ENCODE assay signal across 8 cellular contexts in genomic region chr20:32206383-32207210, GRCh38. TPM values are rescaled to one million over a fixed set of nuclear protein-coding genes. Genes with fewer than 3 reads are reported as not detected.
DNase-seq lines count a peak whose midpoint lies in the region; ATAC-seq and TF ChIP-seq lines count a peak whose summit lies in the region.

No MANE protein-coding gene starts in this region.

- no peaks in the 10 kb centered on the region for H3K9me3 ChIP-seq in CD8-positive, alpha-beta memory T cell (ENCODE audit: low read length)
- H3K9me3 ChIP-seq in Peyer's patch = no peaks in the 10 kb centered on the region
- H3K9me3 ChIP-seq in duodenal mucosa (ENCODE audit: control insufficient read depth in 1 of 2, low read length in 2 of 2) = no peaks in the 10 kb centered on the region
- no peaks in the 10 kb centered on the region for H3K9me3 ChIP-seq in neural cell (ENCODE audit: low read length)

- H3K9ac ChIP-seq in duodenal mucosa (ENCODE audit: low read depth in 1 of 2, low read length in 2 of 2) = peak overlapping the region; percentile 87 to 99
- H3K9ac ChIP-seq in neural cell (ENCODE audit: low read length) = peak overlapping the region; percentile 93

- TF ChIP-seq POLR2A in Peyer's patch (IDR thresholded peaks at IDR 0.05) = no peak

- peaks cover 68% of the 10 kb centered on the region for H3K79me2 ChIP-seq in neural cell (replicated peaks; ENCODE audit: insufficient read depth, low read length)

- no peak for ATAC-seq in GM21423 (IDR thresholded peaks at IDR 0.05; ENCODE audit: unreplicated experiment)

- no peak for TF ChIP-seq RAD21 in neural cell (conservative IDR thresholded peaks at IDR 0.05)

- H3K36me3 Mint-ChIP-seq in CD8-positive, alpha-beta memory T cell = peaks cover under 1 to 53% (median 3%) of the 10 kb centered on the region in 3 donors

- TF ChIP-seq CTCF in Peyer's patch (IDR thresholded peaks at IDR 0.05) (no peak), neural cell (IDR thresholded peaks at IDR 0.05; ENCODE audit: poor library complexity, severe bottlenecking) (no peak)

- no peak for DNase-seq in CD8-positive, alpha-beta memory T cell
- DNase-seq in Peyer's patch (no peak), NCI-H748 (lab: John Stamatoyannopoulos, UW; ENCODE audit: unreplicated experiment) (no peak), ecto neural progenitor cell (ENCODE audit: low spot score) (no peak), NCI-H2081 (lab: John Stamatoyannopoulos, UW) (no peak)

- H3K9me3 Mint-ChIP-seq in CD8-positive, alpha-beta memory T cell = no peaks in the 10 kb centered on the region

- peak overlapping the region; percentile 91 to 98 (median 93) for H3K4me3 Mint-ChIP-seq in CD8-positive, alpha-beta memory T cell

- peaks cover 5% of the 10 kb centered on the region for H3K36me3 ChIP-seq in CD8-positive, alpha-beta memory T cell (ENCODE audit: insufficient read depth, low read length)
- H3K36me3 ChIP-seq in Peyer's patch (peaks cover 0 to 21% (median 0%) of the 10 kb centered on the region in 3 donors), duodenal mucosa (ENCODE audit: control insufficient read depth in 1 of 2, insufficient read depth in 2 of 2, low read length in 2 of 2) (peaks cover 9 to 21% of the 10 kb centered on the region in 2 donors), neural cell (ENCODE audit: insufficient read depth, low read length) (no peaks in the 10 kb centered on the region)

- CTCF ChIA-PET in CD8-positive, alpha-beta memory T cell (lab: Charles Lee) = no interaction called here

- peaks cover 78 to 87% (median 81%) of the 10 kb centered on the region in 3 donors for H3K4me1 Mint-ChIP-seq in CD8-positive, alpha-beta memory T cell

- H3K27me3 ChIP-seq in CD8-positive, alpha-beta memory T cell (ENCODE audit: insufficient read depth, low read length, poor library complexity, severe bottlenecking) = no peaks in the 10 kb centered on the region
- H3K27me3 ChIP-seq in Peyer's patch (no peaks in the 10 kb centered on the region), duodenal mucosa (ENCODE audit: control insufficient read depth in 1 of 2, insufficient read depth in 2 of 2, low read length in 2 of 2) (no peaks in the 10 kb centered on the region), neural cell (ENCODE audit: insufficient read depth, low read depth, low read length) (no peaks in the 10 kb centered on the region)

- H3K27me3 Mint-ChIP-seq in CD8-positive, alpha-beta memory T cell = no peaks in the 10 kb centered on the region

- peak overlapping the region; percentile 83 for H3K27ac ChIP-seq in CD8-positive, alpha-beta memory T cell (ENCODE audit: low read depth, low read length)
- H3K27ac ChIP-seq in Peyer's patch = peak overlapping the region; percentile 86 to 97 (median 92)
- peak overlapping the region; percentile 63 for H3K27ac ChIP-seq in duodenal mucosa (ENCODE audit: low read depth, low read length)
- peak overlapping the region; percentile 72 for H3K27ac ChIP-seq in neural cell (ENCODE audit: low read length)

- peak overlapping the region; percentile 98 for H3K4me2 ChIP-seq in neural cell (ENCODE audit: low read length)

- peak overlapping the region; percentile 84 to 98 (median 94) for H3K27ac Mint-ChIP-seq in CD8-positive, alpha-beta memory T cell

- H4K20me1 ChIP-seq in neural cell (ENCODE audit: insufficient read depth) = no peaks in the 10 kb centered on the region

- H3K4me1 ChIP-seq in CD8-positive, alpha-beta memory T cell (ENCODE audit: insufficient read depth, low read length) = peaks cover 60% of the 10 kb centered on the region
- peaks cover 7 to 73% (median 13%) of the 10 kb centered on the region in 4 donors for H3K4me1 ChIP-seq in Peyer's patch
- H3K4me1 ChIP-seq in duodenal mucosa (ENCODE audit: control insufficient read depth in 1 of 2, insufficient read depth in 2 of 2, low read length in 2 of 2) = peaks cover 58 to 72% of the 10 kb centered on the region in 2 donors

- POLR2A ChIA-PET in CD8-positive, alpha-beta memory T cell (lab: Charles Lee) = no interaction called here

- TF ChIP-seq EP300 in neural cell (conservative IDR thresholded peaks at IDR 0.05; ENCODE audit: poor library complexity, severe bottlenecking) = no peak

- peak overlapping the region; percentile 91 for H3K4me3 ChIP-seq in CD8-positive, alpha-beta memory T cell (ENCODE audit: low read length)
- H3K4me3 ChIP-seq in Peyer's patch (peak overlapping the region; percentile 91 to 99 (median 94)), duodenal mucosa (ENCODE audit: low read depth in 1 of 2, low read length in 2 of 2) (peak overlapping the region; percentile 93 to 95), neural cell (ENCODE audit: low read length) (peak overlapping the region; percentile 77)

- H3K9me2 ChIP-seq in neural cell (ENCODE audit: insufficient read depth, low read length) = no peaks in the 10 kb centered on the region

- H3F3A ChIP-seq in neural cell (ENCODE audit: insufficient read depth, low read length, poor library complexity, severe bottlenecking) = no peaks in the 10 kb centered on the region

- peak overlapping the region; percentile 31 for H2AFZ ChIP-seq in neural cell (ENCODE audit: low read depth, low read length)

TF ChIP-seq in neural cell, 6 proteins besides CTCF, POLR2A, EP300 and RAD21:
- TF ChIP-seq EZH2 (IDR thresholded peaks at IDR 0.05; ENCODE audit: borderline replicate concordance, insufficient read depth, low read length, poor library complexity, severe bottlenecking) = no peak
- TF ChIP-seq REST (IDR thresholded peaks at IDR 0.05; ENCODE audit: borderline replicate concordance) = peak; percentile 65
- TF ChIP-seq SMC3 (conservative IDR thresholded peaks at IDR 0.05; ENCODE audit: poor library complexity) = no peak
- no peak for TF ChIP-seq MXI1 (conservative IDR thresholded peaks at IDR 0.05; ENCODE audit: poor library complexity, severe bottlenecking)
- no peak for TF ChIP-seq POLR2AphosphoS5 (IDR thresholded peaks at IDR 0.05)
- TF ChIP-seq TAF1 (IDR thresholded peaks at IDR 0.05; ENCODE audit: low read depth) = no peak

RNA-seq across cellular contexts. Expression of gene PLAGL2, which starts 0.9 kb away (rescaled TPM):
- 100 to 1,000 TPM; 120 to 121 TPM for total RNA-seq in CD8-positive, alpha-beta memory T cell
- polyA plus RNA-seq in CD8-positive, alpha-beta memory T cell = 4.4 TPM
- total RNA-seq in Peyer's patch = 10 to 100 TPM in 3 of 4 donors, 1 to 10 TPM in 1; 5.8 to 55.9 (median 25.8) TPM
- polyA plus RNA-seq in neural cell = 2.5 and 2.7 TPM in 2 replicates
- polyA minus RNA-seq in neural cell = 10.5 and 13.3 TPM in 2 replicates

RNA-seq across cellular contexts. Expression of gene POFUT1, which starts 1.1 kb away (rescaled TPM):
- 10 to 100 TPM; 87.1 to 88.8 TPM for total RNA-seq in CD8-positive, alpha-beta memory T cell
- polyA plus RNA-seq in CD8-positive, alpha-beta memory T cell = 15.8 TPM
- total RNA-seq in Peyer's patch = 100 to 1,000 TPM in 1 of 4 donors, 10 to 100 TPM in 3; 42.9 to 118 (median 55.7) TPM
- 14.0 and 15.5 TPM in 2 replicates for polyA plus RNA-seq in neural cell
- 25.8 and 27.5 TPM in 2 replicates for polyA minus RNA-seq in neural cell
